Comparison of ENCODE assay signal across 15 cellular contexts in the genomic region with DNA sequence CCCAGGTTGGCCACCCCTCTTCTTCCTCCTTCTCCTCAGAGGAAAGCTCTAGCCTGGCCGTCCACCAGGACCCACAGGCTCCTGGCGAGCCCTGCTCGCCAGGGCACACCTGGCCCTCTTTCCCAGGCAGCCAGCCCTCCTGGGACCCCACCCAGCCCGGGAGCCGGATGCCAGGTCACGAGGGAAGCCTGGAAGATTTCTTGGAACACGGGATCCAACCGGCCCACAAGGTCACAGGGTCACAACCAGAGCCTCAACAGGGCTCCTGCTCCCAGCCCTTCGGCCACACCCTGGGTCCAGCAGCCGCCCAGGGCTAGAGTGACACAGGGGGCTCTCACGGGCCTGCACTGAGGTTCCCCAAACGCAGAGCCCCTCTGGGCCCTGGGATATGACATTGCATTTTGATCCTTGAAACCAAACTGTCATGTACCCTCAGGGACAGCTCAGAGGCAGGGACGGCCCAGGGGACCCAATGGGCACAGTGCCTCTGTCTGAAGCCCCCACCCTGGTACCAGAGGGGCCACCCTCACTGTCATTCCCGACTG. TPM values are rescaled to one million over a fixed set of nuclear protein-coding genes. Genes with fewer than 3 reads are reported as not detected.
DNase-seq lines count a peak whose midpoint lies in the region; ATAC-seq and TF ChIP-seq lines count a peak whose summit lies in the region.
"Had no signal": no experiment of that assay in that cellular context is flagged by ENCODE, and none has a peak within 500 bp of the region (broad histone marks: within the 10 kb centered on the region; RNA-seq: fewer than 3 reads in every experiment).

No MANE protein-coding gene starts in this region.

- TF ChIP-seq CTCF in lung (IDR thresholded peaks at IDR 0.05; ENCODE audit: control extremely low read depth, extremely low read depth) (no peak), upper lobe of right lung (IDR thresholded peaks at IDR 0.05) (no peak)

- no peaks in the 10 kb centered on the region for H3K27me3 Mint-ChIP-seq in activated T-cell treated with anti-CD3 and anti-CD28 coated beads, Interleukin-2, amount 50 U/mL, for 24 hours
- no peaks in the 10 kb centered on the region for H3K27me3 Mint-ChIP-seq in activated T-cell treated with anti-CD3 and anti-CD28 coated beads, Interleukin-2, amount 50 U/mL, for 72 hours (ENCODE audit: low read depth)
- H3K27me3 Mint-ChIP-seq: stimulated activated naive CD8-positive, alpha-beta T cell treated with anti-CD3 and anti-CD28 coated beads, Interleukin-15, Interleukin-2, amounts not matched to agents 100 ng/mL and 50 ng/mL, for 24 hours had no signal

- H3K36me3 Mint-ChIP-seq in activated T-cell treated with anti-CD3 and anti-CD28 coated beads, Interleukin-2, amount 50 U/mL, for 24 hours (ENCODE audit: low read depth) = peaks cover 64% of the 10 kb centered on the region
- peaks cover 0 to 4% of the 10 kb centered on the region in 2 donors for H3K36me3 Mint-ChIP-seq in activated T-cell treated with anti-CD3 and anti-CD28 coated beads, Interleukin-2, amount 50 U/mL, for 72 hours (ENCODE audit: insufficient read depth in 2 of 2)
- H3K36me3 Mint-ChIP-seq: neural progenitor cell had no signal

- peak overlapping the region; percentile 18 for H3K27ac ChIP-seq in caudate nucleus (ENCODE audit: low read depth, low read length)
- H3K27ac ChIP-seq in lung (ENCODE audit: low read depth in 1 of 2, low read length in 1 of 2) = peak overlapping the region; percentile 47 to 63
- peak overlapping the region; percentile 47 for H3K27ac ChIP-seq in upper lobe of right lung
- H3K27ac ChIP-seq: neural progenitor cell had no signal

- H3K27me3 ChIP-seq in lung (ENCODE audit: control insufficient read depth, insufficient read depth) (no peaks in the 10 kb centered on the region), upper lobe of right lung (no peaks in the 10 kb centered on the region)
- H3K27me3 ChIP-seq: neural progenitor cell had no signal

- no peaks in the 10 kb centered on the region for H3K9me3 Mint-ChIP-seq in activated T-cell treated with anti-CD3 and anti-CD28 coated beads, Interleukin-2, amount 50 U/mL, for 24 hours
- H3K9me3 Mint-ChIP-seq in activated T-cell treated with anti-CD3 and anti-CD28 coated beads, Interleukin-2, amount 50 U/mL, for 72 hours = no peaks in the 10 kb centered on the region
- H3K9me3 Mint-ChIP-seq: activated T-cell treated with anti-CD3 and anti-CD28 coated beads, Interleukin-2, amount 50 U/mL, for 4 hours; neural progenitor cell; stimulated activated naive CD8-positive, alpha-beta T cell treated with anti-CD3 and anti-CD28 coated beads, Interleukin-15, Interleukin-2, amounts not matched to agents 100 ng/mL and 50 ng/mL, for 24 hours had no signal

- H3K4me3 ChIP-seq in lung (no peak overlapping the region), upper lobe of right lung (no peak overlapping the region)
- H3K4me3 ChIP-seq: neural progenitor cell had no signal

- H3K36me3 ChIP-seq in lung (ENCODE audit: control insufficient read depth in 2 of 2, insufficient read depth in 2 of 2, low read length in 2 of 2) (peaks cover 0 to 74% of the 10 kb centered on the region in 2 donors), upper lobe of right lung (peaks cover 81% of the 10 kb centered on the region)
- H3K36me3 ChIP-seq: neural progenitor cell had no signal

- intact Hi-C loops in upper lobe of right lung (cut with DNase I) = no loop called here

- H3K27ac Mint-ChIP-seq in activated T-cell treated with anti-CD3 and anti-CD28 coated beads, Interleukin-2, amount 50 U/mL, for 24 hours = peak overlapping the region; percentile 44
- no peak overlapping the region for H3K27ac Mint-ChIP-seq in activated T-cell treated with anti-CD3 and anti-CD28 coated beads, Interleukin-2, amount 50 U/mL, for 72 hours
- H3K27ac Mint-ChIP-seq: neural progenitor cell had no signal

- peaks cover 57% of the 10 kb centered on the region for H3K4me1 Mint-ChIP-seq in activated T-cell treated with anti-CD3 and anti-CD28 coated beads, Interleukin-2, amount 50 U/mL, for 24 hours (ENCODE audit: low read depth)
- peaks cover 45% of the 10 kb centered on the region for H3K4me1 Mint-ChIP-seq in activated T-cell treated with anti-CD3 and anti-CD28 coated beads, Interleukin-2, amount 50 U/mL, for 72 hours (ENCODE audit: low read depth)

- peaks cover 19 to 73% of the 10 kb centered on the region in 2 donors for H3K4me1 ChIP-seq in lung (ENCODE audit: control insufficient read depth in 2 of 2, insufficient read depth in 2 of 2, low read length in 2 of 2)
- H3K4me1 ChIP-seq in upper lobe of right lung = peaks cover 88% of the 10 kb centered on the region

- H3K9me3 ChIP-seq in lung (ENCODE audit: control insufficient read depth in 2 of 2, insufficient read depth in 1 of 2, low read length in 1 of 2) (no peaks in the 10 kb centered on the region), upper lobe of right lung (no peaks in the 10 kb centered on the region)

- no peak overlapping the region for H3K4me3 Mint-ChIP-seq in activated T-cell treated with anti-CD3 and anti-CD28 coated beads, Interleukin-2, amount 50 U/mL, for 24 hours
- no peak overlapping the region for H3K4me3 Mint-ChIP-seq in activated T-cell treated with anti-CD3 and anti-CD28 coated beads, Interleukin-2, amount 50 U/mL, for 72 hours
- H3K4me3 Mint-ChIP-seq: activated T-cell treated with anti-CD3 and anti-CD28 coated beads, Interleukin-2, amount 50 U/mL, for 4 hours; stimulated activated naive CD8-positive, alpha-beta T cell treated with anti-CD3 and anti-CD28 coated beads, Interleukin-15, Interleukin-2, amounts not matched to agents 100 ng/mL and 50 ng/mL, for 24 hours had no signal

- ATAC-seq in activated T-cell treated with anti-CD3 and anti-CD28 coated beads, Interleukin-2, amount 50 U/mL, for 72 hours (replicated peaks in 1 of 2) = no peak
- ATAC-seq in lung (ENCODE audit: insufficient read depth, low FRiP score) (no peak), upper lobe of right lung (no peak), HG03354 (IDR thresholded peaks at IDR 0.05; ENCODE audit: poor library complexity, severe bottlenecking, unreplicated experiment) (no peak)
- ATAC-seq: activated T-cell treated with anti-CD3 and anti-CD28 coated beads, Interleukin-2, amount 50 U/mL, for 4 hours had no signal

- WGBS in lung, 2 donors = 55 to 69% methylated on average over 14 of the region's 14 CpGs

- DNase-seq in activated T-cell treated with anti-CD3 and anti-CD28 coated beads, Interleukin-2, amount 50 U/mL, for 24 hours = no peak
- DNase-seq in activated T-cell treated with anti-CD3 and anti-CD28 coated beads, Interleukin-2, amount 50 U/mL, for 72 hours = no peak
- DNase-seq in caudate nucleus (lab: John Stamatoyannopoulos, UW) = no peak
- no peak for DNase-seq in lung (ENCODE audit: low spot score)
- no peak for DNase-seq in upper lobe of right lung
- DNase-seq in NCI-H2081 (lab: John Stamatoyannopoulos, UW) = no peak
- no peak for DNase-seq in EL
- DNase-seq: activated T-cell treated with anti-CD3 and anti-CD28 coated beads, Interleukin-2, amount 50 U/mL, for 4 hours; NCI-H1105; NCI-H524; stimulated activated CD4-positive, alpha-beta T cell treated with anti-CD3 and anti-CD28 coated beads, Interleukin-1b, Interleukin-23, amount 100 ng/mL, for 48 hours had no signal

RNA-seq across cellular contexts. Expression of a gene that starts 5.5 kb away (rescaled TPM):
- total RNA-seq in activated T-cell treated with anti-CD3 and anti-CD28 coated beads, Interleukin-2, amount 50 U/mL, for 72 hours = 100 to 1,000 TPM; 120 to 121 TPM
- total RNA-seq in lung = 100 to 1,000 TPM; 107 to 333 TPM
- polyA plus RNA-seq in lung = 100 to 1,000 TPM; 132 to 189 TPM
- 314 TPM for total RNA-seq in upper lobe of right lung

RNA-seq across cellular contexts. Expression of a gene that starts 30.1 kb away (rescaled TPM):
- total RNA-seq in activated T-cell treated with anti-CD3 and anti-CD28 coated beads, Interleukin-2, amount 50 U/mL, for 72 hours = 10 to 100 TPM; 48.7 to 56.2 TPM
- 10 to 100 TPM; 49.5 to 62.3 TPM for total RNA-seq in lung
- 10 to 100 TPM; 35.5 to 40.1 TPM for polyA plus RNA-seq in lung
- 56.5 TPM for total RNA-seq in upper lobe of right lung

RNA-seq across cellular contexts. Expression of a gene that starts 50.6 kb away (rescaled TPM):
- 100 to 1,000 TPM; 129 to 134 TPM for total RNA-seq in activated T-cell treated with anti-CD3 and anti-CD28 coated beads, Interleukin-2, amount 50 U/mL, for 72 hours
- total RNA-seq in lung = 10 to 100 TPM; 45.2 to 86.6 TPM
- 10 to 100 TPM; 17.7 to 44.9 TPM for polyA plus RNA-seq in lung
- 58.8 TPM for total RNA-seq in upper lobe of right lung

RNA-seq across cellular contexts. Expression of a gene that starts 51.1 kb away (rescaled TPM):
- 10 to 100 TPM; 28.5 to 36.9 TPM for total RNA-seq in activated T-cell treated with anti-CD3 and anti-CD28 coated beads, Interleukin-2, amount 50 U/mL, for 72 hours
- 1 to 10 TPM; 5.0 to 8.4 TPM for total RNA-seq in lung
- polyA plus RNA-seq in lung = 1 to 10 TPM; 6.1 to 9.8 TPM
- 6.8 TPM for total RNA-seq in upper lobe of right lung
- total RNA-seq: Daoy had no signal
